In the genomic region with DNA sequence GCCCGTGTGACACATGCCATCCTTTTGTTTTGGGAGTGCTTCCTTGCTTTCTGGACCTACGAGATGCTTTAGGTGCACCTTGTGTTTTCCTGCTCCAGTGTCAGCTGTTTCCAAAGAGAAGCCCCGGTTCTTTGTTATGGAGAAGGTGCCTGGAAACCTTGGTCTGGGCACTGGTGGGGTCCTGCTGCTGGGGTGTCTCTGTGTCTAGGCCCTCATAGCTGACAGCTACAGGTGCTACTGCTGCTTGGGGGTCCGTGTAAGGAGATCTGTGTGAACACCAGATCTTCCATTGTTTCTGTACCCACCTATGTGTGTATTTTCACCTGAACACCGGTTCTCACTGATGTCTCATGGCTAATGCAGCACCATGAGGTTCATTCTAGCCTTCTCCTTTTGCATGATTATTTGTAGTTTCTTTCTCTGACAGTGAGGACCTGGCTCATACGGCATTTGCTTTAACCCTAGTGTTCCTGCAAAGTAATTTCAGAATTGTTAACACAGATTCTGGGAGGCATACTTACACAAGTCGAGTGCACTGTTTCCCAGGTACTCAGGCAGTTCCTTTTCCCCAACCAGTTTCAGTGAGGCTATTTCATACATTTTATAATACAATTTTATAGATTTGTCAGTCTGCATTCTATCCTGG, we compare ENCODE assay signal across 10 cellular contexts. TPM values are rescaled to one million over a fixed set of nuclear protein-coding genes. Genes with fewer than 3 reads are reported as not detected.
DNase-seq lines count a peak whose midpoint lies in the region; ATAC-seq and TF ChIP-seq lines count a peak whose summit lies in the region.
"Had no signal": no experiment of that assay in that cellular context is flagged by ENCODE, and none has a peak within 500 bp of the region (broad histone marks: within the 10 kb centered on the region; RNA-seq: fewer than 3 reads in every experiment).

No MANE protein-coding gene starts in this region.

- H3K4me2 ChIP-seq in BLaER1 treated with 17β-estradiol and CSF1 and Interleukin-3, amounts not matched to agents 10 nM and 100 nM = peak overlapping the region; percentile 41 to 86 (median 66)

- H3K4me3 ChIP-seq in BLaER1 treated with 17β-estradiol and CSF1 and Interleukin-3, amounts not matched to agents 10 nM and 100 nM = no peak overlapping the region
- H3K4me3 ChIP-seq in HUES64 (ENCODE audit: low read length) (peak overlapping the region; percentile 3; the same call in 1 of the 2 replicates), tibial artery (no peak overlapping the region)
- H3K4me3 ChIP-seq: dorsolateral prefrontal cortex, HAP-1 had no signal

- peaks cover 91% of the 10 kb centered on the region for H3K4me1 Mint-ChIP-seq in activated naive CD8-positive, alpha-beta T cell (ENCODE audit: low read depth)
- peaks cover 50% of the 10 kb centered on the region for H3K4me1 Mint-ChIP-seq in memory B cell

- H3K9me3 Mint-ChIP-seq in activated naive CD8-positive, alpha-beta T cell (ENCODE audit: low read depth) = no peaks in the 10 kb centered on the region
- no peaks in the 10 kb centered on the region for H3K9me3 Mint-ChIP-seq in memory B cell

- peaks cover 15 to 100% (median 75%) of the 10 kb centered on the region in 11 experiments; a peak in 20 of 22 replicates for H4K20me1 ChIP-seq in BLaER1 treated with 17β-estradiol and CSF1 and Interleukin-3, amounts not matched to agents 10 nM and 100 nM

- peaks cover 10 to 31% (median 17%) of the 10 kb centered on the region in 11 experiments; a peak in 21 of 22 replicates for H3K36me3 ChIP-seq in BLaER1 treated with 17β-estradiol and CSF1 and Interleukin-3, amounts not matched to agents 10 nM and 100 nM
- H3K36me3 ChIP-seq in HUES64 (ENCODE audit: insufficient read depth, low read length) (peaks cover 8% of the 10 kb centered on the region), tibial artery (peaks cover 0 to 5% (median 0%) of the 10 kb centered on the region in 3 donors)

- H3K27me3 Mint-ChIP-seq in activated naive CD8-positive, alpha-beta T cell = no peaks in the 10 kb centered on the region
- no peaks in the 10 kb centered on the region for H3K27me3 Mint-ChIP-seq in memory B cell

- H3K27me3 ChIP-seq in BLaER1 treated with 17β-estradiol and CSF1 and Interleukin-3, amounts not matched to agents 10 nM and 100 nM = no peaks in the 10 kb centered on the region
- no peaks in the 10 kb centered on the region for H3K27me3 ChIP-seq in HUES64 (ENCODE audit: insufficient read depth, low read length)
- no peaks in the 10 kb centered on the region for H3K27me3 ChIP-seq in tibial artery
- H3K27me3 ChIP-seq: dorsolateral prefrontal cortex had no signal

- H3K36me3 Mint-ChIP-seq in activated naive CD8-positive, alpha-beta T cell = peaks cover 12% of the 10 kb centered on the region
- peaks cover 7% of the 10 kb centered on the region for H3K36me3 Mint-ChIP-seq in memory B cell

- H3K4me3 Mint-ChIP-seq in activated naive CD8-positive, alpha-beta T cell = peak overlapping the region; percentile 56
- no peak overlapping the region for H3K4me3 Mint-ChIP-seq in memory B cell

- H3K9ac ChIP-seq in BLaER1 treated with 17β-estradiol and CSF1 and Interleukin-3, amounts not matched to agents 10 nM and 100 nM = no peak overlapping the region; a peak in 1 of 22 replicates
- no peak overlapping the region for H3K9ac ChIP-seq in HUES64 (ENCODE audit: low read depth, low read length)

- TF ChIP-seq CTCF in tibial artery (IDR thresholded peaks at IDR 0.05) = no peak

- intact Hi-C loops in tibial artery (cut with DNase I; ENCODE audit: low total_unique reads) = no loop called here

- no peaks in the 10 kb centered on the region for H3K9me3 ChIP-seq in BLaER1 treated with 17β-estradiol and CSF1 and Interleukin-3, amounts not matched to agents 10 nM and 100 nM (replicated peaks in 1 of 11)
- H3K9me3 ChIP-seq in HUES64 (ENCODE audit: insufficient read depth, low read depth, low read length) (no peaks in the 10 kb centered on the region), tibial artery (no peaks in the 10 kb centered on the region)
- H3K9me3 ChIP-seq: HAP-1 had no signal

- peak overlapping the region; percentile 69 for H3K27ac Mint-ChIP-seq in activated naive CD8-positive, alpha-beta T cell
- peak overlapping the region; percentile 94 for H3K27ac Mint-ChIP-seq in memory B cell

- DNase-seq in memory B cell (ENCODE audit: low spot score in 2 of 2) = no peak
- DNase-seq in dedifferentiated amniotic fluid mesenchymal stem cell (ENCODE audit: extremely low spot score) = no peak
- no peak for DNase-seq in CD1c-positive myeloid dendritic cell (ENCODE audit: extremely low spot score)
- no peak for DNase-seq in tibial artery
- DNase-seq: dorsolateral prefrontal cortex had no signal

- H3K27ac ChIP-seq in BLaER1 treated with 17β-estradiol and CSF1 and Interleukin-3, amounts not matched to agents 10 nM and 100 nM = peak overlapping the region in 8 of 11 experiments; percentile 14 to 88 (median 36); a peak in 10 of 22 replicates
- H3K27ac ChIP-seq in HUES64 (ENCODE audit: low read depth, low read length) = 0 out of 2 replicates have a peak overlapping the region, but pooled peaks have one; percentile 20
- H3K27ac ChIP-seq in tibial artery = no peak overlapping the region

- ATAC-seq in memory B cell (ENCODE audit: low read depth) (no peak), HG03039 (IDR thresholded peaks at IDR 0.05; ENCODE audit: unreplicated experiment) (no peak)

- H3K4me1 ChIP-seq in BLaER1 treated with 17β-estradiol and CSF1 and Interleukin-3, amounts not matched to agents 10 nM and 100 nM = peaks cover 47 to 84% (median 62%) of the 10 kb centered on the region in 10 experiments
- peaks cover 63% of the 10 kb centered on the region for H3K4me1 ChIP-seq in HUES64 (ENCODE audit: insufficient read depth, low read length)
- peaks cover 0 to 62% (median 36%) of the 10 kb centered on the region in 4 donors for H3K4me1 ChIP-seq in tibial artery

- 69% methylated on average over 7 of the region's 7 CpGs for WGBS in HUES64

RNA-seq across cellular contexts. Expression of gene FAM120AOS, which starts 13.2 kb away (rescaled TPM):
- 36.5 TPM for polyA plus RNA-seq in HUES64 (2013, experiment 1 of 2)
- 39.5 TPM for polyA plus RNA-seq in HUES64 (2013, experiment 2 of 2)

RNA-seq across cellular contexts. Expression of gene FAM120A, which starts 15.1 kb away (rescaled TPM):
- 26.9 TPM for polyA plus RNA-seq in HUES64 (2013, experiment 1 of 2)
- 28.0 TPM for polyA plus RNA-seq in HUES64 (2013, experiment 2 of 2)

Comparison
In these comparisons a context has a peak if more than half of its experiments do, and no peak if none do; other contexts are left out.
1. H3K27ac ChIP-seq: peak in BLaER1 treated with 17β-estradiol and CSF1 and Interleukin-3, amounts not matched to agents 10 nM and 100 nM (8 of 11) and HUES64 (single experiment); none in tibial artery (0 of 2).